ENCODE assay signal across 29 cellular contexts in genomic region chr11:119267645-119268044, GRCh38. TPM values are rescaled to one million over a fixed set of nuclear protein-coding genes. Genes with fewer than 3 reads are reported as not detected.
DNase-seq lines count a peak whose midpoint lies in the region; ATAC-seq, FAIRE-seq and TF ChIP-seq lines count a peak whose summit lies in the region.
"Had no signal": no experiment of that assay in that cellular context is flagged by ENCODE, and none has a peak within 500 bp of the region (broad histone marks: within the 10 kb centered on the region; RNA-seq: fewer than 3 reads in every experiment).

No MANE protein-coding gene starts in this region.

- no peak overlapping the region for H3K4me3 Mint-ChIP-seq in activated CD4-positive, alpha-beta memory T cell treated with anti-CD3 and anti-CD28 coated beads for 36 hours
- no peak overlapping the region for H3K4me3 Mint-ChIP-seq in activated CD4-positive, alpha-beta memory T cell treated with anti-CD3 and anti-CD28 coated beads, Interleukin-2, amount 10 ng/mL, durations not matched to agents 7 days and 5 days
- H3K4me3 Mint-ChIP-seq in CD4-positive, alpha-beta T cell = peak overlapping the region; percentile 69
- no peak overlapping the region for H3K4me3 Mint-ChIP-seq in WTC11
- no peak overlapping the region for H3K4me3 Mint-ChIP-seq in dendritic cell treated with granulocyte-macrophage colony-stimulating factor and Interleukin-4, amounts not matched to agents 40 ng/mL and 50 ng/mL, for 4 days
- H3K4me3 Mint-ChIP-seq: central memory CD8-positive, alpha-beta T cell; H9 had no signal

- peak overlapping the region; percentile 47 for H3K27ac ChIP-seq in CD4-positive, alpha-beta T cell (ENCODE audit: low read depth, low read length)
- H3K27ac ChIP-seq: adrenal gland, left ventricle myocardium inferior, right atrium auricular region, uterus had no signal

- peaks cover 2% of the 10 kb centered on the region for H3K36me3 Mint-ChIP-seq in activated CD4-positive, alpha-beta memory T cell treated with anti-CD3 and anti-CD28 coated beads for 36 hours
- H3K36me3 Mint-ChIP-seq in activated CD4-positive, alpha-beta memory T cell treated with anti-CD3 and anti-CD28 coated beads, Interleukin-2, amount 10 ng/mL, durations not matched to agents 7 days and 5 days (ENCODE audit: low read depth) = peaks cover 20% of the 10 kb centered on the region
- peaks cover 12% of the 10 kb centered on the region for H3K36me3 Mint-ChIP-seq in CD4-positive, alpha-beta T cell (ENCODE audit: low read depth)
- H3K36me3 Mint-ChIP-seq in WTC11 = peaks cover 4% of the 10 kb centered on the region
- peaks cover 20% of the 10 kb centered on the region for H3K36me3 Mint-ChIP-seq in dendritic cell treated with granulocyte-macrophage colony-stimulating factor and Interleukin-4, amounts not matched to agents 40 ng/mL and 50 ng/mL, for 4 days (ENCODE audit: low read depth)

- DNase-seq in activated CD4-positive, alpha-beta memory T cell treated with anti-CD3 and anti-CD28 coated beads for 36 hours = no peak
- no peak for DNase-seq in activated CD4-positive, alpha-beta memory T cell treated with anti-CD3 and anti-CD28 coated beads, Interleukin-2, amount 10 ng/mL, durations not matched to agents 7 days and 5 days
- no peak for DNase-seq in CD4-positive, alpha-beta T cell
- DNase-seq in WTC11 (ENCODE audit: low spot score) (no peak), H54 (ENCODE audit: insufficient read length, low spot score) (no peak), NCI-H1417 treated with DMSO at 0.1 percent for 48 hours (lab: John Stamatoyannopoulos, UW) (no peak)
- DNase-seq: activated CD4-positive, CD25-positive, alpha-beta regulatory T cell treated with anti-CD3 and anti-CD28 coated beads, Interleukin-2, amount 50 U/mL, for 72 hours; adrenal gland; dermis blood vessel endothelial cell; DMS153; H9; left ventricle myocardium inferior; mesenchymal stem cell; NCI-H2107; NCI-H446; NCI-H748 treated with DMSO at 0.1 percent for 48 hours; Right ventricle myocardium superior; stimulated activated naive CD4-positive, alpha-beta T cell treated with Interleukin-2 at 50 U/mL for 16 hours; uterus had no signal

- no peak for FAIRE-seq in H54 (lab: Jason Lieb, UNC)
- FAIRE-seq: A204.1, islet of Langerhans had no signal

- H3K27me3 Mint-ChIP-seq in activated CD4-positive, alpha-beta memory T cell treated with anti-CD3 and anti-CD28 coated beads for 36 hours = no peaks in the 10 kb centered on the region
- H3K27me3 Mint-ChIP-seq in activated CD4-positive, alpha-beta memory T cell treated with anti-CD3 and anti-CD28 coated beads, Interleukin-2, amount 10 ng/mL, durations not matched to agents 7 days and 5 days = no peaks in the 10 kb centered on the region
- H3K27me3 Mint-ChIP-seq in CD4-positive, alpha-beta T cell = no peaks in the 10 kb centered on the region
- no peaks in the 10 kb centered on the region for H3K27me3 Mint-ChIP-seq in WTC11 (ENCODE audit: low read depth)
- H3K27me3 Mint-ChIP-seq in dendritic cell treated with granulocyte-macrophage colony-stimulating factor and Interleukin-4, amounts not matched to agents 40 ng/mL and 50 ng/mL, for 4 days = no peaks in the 10 kb centered on the region
- H3K27me3 Mint-ChIP-seq: central memory CD8-positive, alpha-beta T cell had no signal

- H3K9me3 Mint-ChIP-seq in activated CD4-positive, alpha-beta memory T cell treated with anti-CD3 and anti-CD28 coated beads for 36 hours = no peaks in the 10 kb centered on the region
- no peaks in the 10 kb centered on the region for H3K9me3 Mint-ChIP-seq in activated CD4-positive, alpha-beta memory T cell treated with anti-CD3 and anti-CD28 coated beads, Interleukin-2, amount 10 ng/mL, durations not matched to agents 7 days and 5 days
- no peaks in the 10 kb centered on the region for H3K9me3 Mint-ChIP-seq in CD4-positive, alpha-beta T cell
- no peaks in the 10 kb centered on the region for H3K9me3 Mint-ChIP-seq in WTC11
- no peaks in the 10 kb centered on the region for H3K9me3 Mint-ChIP-seq in dendritic cell treated with granulocyte-macrophage colony-stimulating factor and Interleukin-4, amounts not matched to agents 40 ng/mL and 50 ng/mL, for 4 days
- H3K9me3 Mint-ChIP-seq: central memory CD8-positive, alpha-beta T cell; H9; T-helper 1 cell treated with Interleukin-12 subunit alpha and Interleukin-12 subunit beta and Interleukin-4 antibody, amounts not matched to agents 30 μg/mL and 1 μg/mL, for 36 hours had no signal

- no peak for TF ChIP-seq CTCF in CD4-positive, alpha-beta T cell (IDR thresholded peaks at IDR 0.05)
- no peak for TF ChIP-seq CTCF in WTC11 (IDR thresholded peaks at IDR 0.05)

- intact Hi-C loops in activated CD4-positive, alpha-beta memory T cell treated with anti-CD3 and anti-CD28 coated beads for 36 hours (cut with micrococcal nuclease) = no loop called here
- intact Hi-C loops in CD4-positive, alpha-beta T cell (cut with DNase I, micrococcal nuclease) = loop anchor here in 1 of 2 experiments (2.0 kb wide), 1 partner anchor 27 kb away; no protein-coding TSS in a partner anchor
- intact Hi-C loops in dendritic cell treated with granulocyte-macrophage colony-stimulating factor and Interleukin-4, amounts not matched to agents 40 ng/mL and 50 ng/mL, for 4 days (cut with micrococcal nuclease) = loop anchor here (10.0 kb wide), 1 partner anchor 53 kb away; no protein-coding TSS in a partner anchor

- CTCF ChIA-PET in activated CD4-positive, alpha-beta memory T cell treated with anti-CD3 and anti-CD28 coated beads for 36 hours (lab: Charles Lee) = interaction anchor here (1.9 kb wide), 1 partner anchor 17 kb away, joined by 8 read pairs; no protein-coding TSS in a partner anchor
- CTCF ChIA-PET in activated CD4-positive, alpha-beta memory T cell treated with anti-CD3 and anti-CD28 coated beads, Interleukin-2, amount 10 ng/mL, durations not matched to agents 7 days and 5 days (lab: Charles Lee) = interaction anchor here (1.2 to 2.7 kb wide), 3 partner anchors 17 to 98 kb away, joined by 3 to 20 read pairs (median 4); partner anchors contain the start of gene CBL
- CTCF ChIA-PET in CD4-positive, alpha-beta T cell (lab: Charles Lee) = interaction anchor here (1.2 kb wide), 1 partner anchor 51 kb away, joined by 3 read pairs; no protein-coding TSS in a partner anchor
- CTCF ChIA-PET in WTC11 (lab: Charles Lee) = no interaction called here

- peaks cover 34% of the 10 kb centered on the region for H3K4me1 Mint-ChIP-seq in activated CD4-positive, alpha-beta memory T cell treated with anti-CD3 and anti-CD28 coated beads for 36 hours (ENCODE audit: low read depth)
- peaks cover 35% of the 10 kb centered on the region for H3K4me1 Mint-ChIP-seq in activated CD4-positive, alpha-beta memory T cell treated with anti-CD3 and anti-CD28 coated beads, Interleukin-2, amount 10 ng/mL, durations not matched to agents 7 days and 5 days
- peaks cover 48% of the 10 kb centered on the region for H3K4me1 Mint-ChIP-seq in CD4-positive, alpha-beta T cell (ENCODE audit: low read depth)
- peaks cover 6% of the 10 kb centered on the region for H3K4me1 Mint-ChIP-seq in WTC11
- peaks cover 33% of the 10 kb centered on the region for H3K4me1 Mint-ChIP-seq in dendritic cell treated with granulocyte-macrophage colony-stimulating factor and Interleukin-4, amounts not matched to agents 40 ng/mL and 50 ng/mL, for 4 days (ENCODE audit: low read depth)

- POLR2A ChIA-PET in activated CD4-positive, alpha-beta memory T cell treated with anti-CD3 and anti-CD28 coated beads for 36 hours (lab: Charles Lee) = no interaction called here
- POLR2A ChIA-PET in activated CD4-positive, alpha-beta memory T cell treated with anti-CD3 and anti-CD28 coated beads, Interleukin-2, amount 10 ng/mL, durations not matched to agents 7 days and 5 days (lab: Charles Lee) = no interaction called here
- POLR2A ChIA-PET in CD4-positive, alpha-beta T cell (lab: Charles Lee) = interaction anchor here (0.6 to 3.4 kb wide), 7 partner anchors 9 to 61 kb away, joined by 3 to 19 read pairs (median 5); partner anchors contain the start of gene CBL
- POLR2A ChIA-PET in WTC11 (lab: Charles Lee) = no interaction called here

- H3K27me3 ChIP-seq in CD4-positive, alpha-beta T cell (ENCODE audit: control insufficient read depth, insufficient read depth, low read length) = no peaks in the 10 kb centered on the region
- H3K27me3 ChIP-seq: adrenal gland, right atrium auricular region, uterus had no signal

- no peaks in the 10 kb centered on the region for H3K9me3 ChIP-seq in CD4-positive, alpha-beta T cell (ENCODE audit: control insufficient read depth, low read length)
- H3K9me3 ChIP-seq: adrenal gland, left ventricle myocardium inferior, right atrium auricular region, uterus had no signal

- peak overlapping the region; percentile 62 for H3K27ac Mint-ChIP-seq in activated CD4-positive, alpha-beta memory T cell treated with anti-CD3 and anti-CD28 coated beads for 36 hours
- no peak overlapping the region for H3K27ac Mint-ChIP-seq in activated CD4-positive, alpha-beta memory T cell treated with anti-CD3 and anti-CD28 coated beads, Interleukin-2, amount 10 ng/mL, durations not matched to agents 7 days and 5 days
- H3K27ac Mint-ChIP-seq in CD4-positive, alpha-beta T cell = peak overlapping the region; percentile 90
- H3K27ac Mint-ChIP-seq in WTC11 = peak overlapping the region; percentile 32; the same call in 1 of the 2 replicates
- peak overlapping the region; percentile 68 for H3K27ac Mint-ChIP-seq in dendritic cell treated with granulocyte-macrophage colony-stimulating factor and Interleukin-4, amounts not matched to agents 40 ng/mL and 50 ng/mL, for 4 days

- ATAC-seq in CD4-positive, alpha-beta T cell (ENCODE audit: poor library complexity) = no peak
- ATAC-seq in WTC11 (no peak), GM21786 (IDR thresholded peaks at IDR 0.05; ENCODE audit: unreplicated experiment) (no peak)
- ATAC-seq: esophagus mucosa, Panc1, SK-N-SH treated with all-trans-retinoic acid at 6 μM for 48 hours had no signal

- TF ChIP-seq POLR2A in H54 (IDR thresholded peaks at IDR 0.05; ENCODE audit: low read depth, low read length) = no peak

TF ChIP-seq in WTC11, 78 proteins besides CTCF, POLR2A, EP300 and RAD21 (continues in another document):
- TF ChIP-seq USF2 (CRISPR knock-in tag; IDR thresholded peaks at IDR 0.05) = no peak
- TF ChIP-seq SMAD4 (CRISPR knock-in tag; IDR thresholded peaks at IDR 0.05) = no peak

RNA-seq across cellular contexts. Expression of gene MCAM, which starts 49.3 kb away (rescaled TPM):
- 1 to 10 TPM; 6.9 to 8.2 TPM for total RNA-seq in activated CD4-positive, alpha-beta memory T cell treated with anti-CD3 and anti-CD28 coated beads for 36 hours
- total RNA-seq in activated CD4-positive, alpha-beta memory T cell treated with anti-CD3 and anti-CD28 coated beads, Interleukin-2, amount 10 ng/mL, durations not matched to agents 7 days and 5 days = 1 to 10 TPM; 6.5 to 6.6 TPM
- 10 to 100 TPM; 16.0 to 16.5 TPM for total RNA-seq in CD4-positive, alpha-beta T cell
- 20.7 to 26.4 TPM (median 22.1 TPM) in 3 replicates for total RNA-seq in WTC11 (2021)
